In genomic region chr14:100842799-100843198, GRCh38 we compare ENCODE assay signal across 11 cellular contexts. TPM values are rescaled to one million over a fixed set of nuclear protein-coding genes. Genes with fewer than 3 reads are reported as not detected.
A peak's percentile ranks its signal among the peaks of the same experiment; 100 is the strongest.
DNase-seq lines count a peak whose midpoint lies in the region; ATAC-seq, FAIRE-seq and TF ChIP-seq lines count a peak whose summit lies in the region.
"Had no signal": no experiment of that assay in that cellular context is flagged by ENCODE, and none has a peak within 500 bp of the region (broad histone marks: within the 10 kb centered on the region; RNA-seq: fewer than 3 reads in every experiment).

No MANE protein-coding gene starts in this region.

- H3K27ac Mint-ChIP-seq in astrocyte (ENCODE audit: unreplicated experiment): peak overlapping the region; percentile 79
- H3K27ac Mint-ChIP-seq in CD4-positive, alpha-beta memory T cell: no peak overlapping the region

- TF ChIP-seq CTCF in astrocyte (IDR thresholded peaks at IDR 0.05; ENCODE audit: insufficient read depth, low read depth, low read length): no peak

- peaks cover 23% of the 10 kb centered on the region for H3K36me3 ChIP-seq in astrocyte (ENCODE audit: insufficient read depth, low read length)
- H3K36me3 ChIP-seq in CD4-positive, alpha-beta memory T cell (ENCODE audit: insufficient read depth, low read length): no peaks in the 10 kb centered on the region
- H3K36me3 ChIP-seq: thoracic aorta had no signal

- peak; percentile 99 for FAIRE-seq in astrocyte (lab: Jason Lieb, UNC)
- FAIRE-seq in islet of Langerhans (lab: Jason Lieb, UNC): peak; percentile 94
- FAIRE-seq: H1 had no signal

- peaks cover 42% of the 10 kb centered on the region for H3K4me1 ChIP-seq in astrocyte (ENCODE audit: insufficient read depth, low read length)
- H3K4me1 ChIP-seq in CD4-positive, alpha-beta memory T cell (ENCODE audit: insufficient read depth, low read length): no peaks in the 10 kb centered on the region

- POLR2A ChIA-PET in CD4-positive, alpha-beta memory T cell (lab: Charles Lee; ENCODE audit: partially characterized antibody): no interaction called here

- no peaks in the 10 kb centered on the region for H3K27me3 ChIP-seq in astrocyte (ENCODE audit: insufficient read depth, low read length)
- no peaks in the 10 kb centered on the region for H3K27me3 ChIP-seq in CD4-positive, alpha-beta memory T cell (ENCODE audit: insufficient read depth, low read length)

- CTCF ChIA-PET in CD4-positive, alpha-beta memory T cell (lab: Charles Lee; ENCODE audit: partially characterized antibody): interaction anchor here (1.0 kb wide), 1 partner anchor 8 kb away, joined by 4 read pairs; no protein-coding TSS in a partner anchor

- ATAC-seq in GM21737 (IDR thresholded peaks at IDR 0.05; ENCODE audit: unreplicated experiment): no peak

- H4K20me1 ChIP-seq in astrocyte (ENCODE audit: insufficient read depth, low read length): peaks cover 97% of the 10 kb centered on the region

- H3K79me2 ChIP-seq in astrocyte (ENCODE audit: insufficient read depth, low read length): peaks cover 78% of the 10 kb centered on the region

- H3K9me3 Mint-ChIP-seq in astrocyte (ENCODE audit: unreplicated experiment): no peaks in the 10 kb centered on the region
- H3K9me3 Mint-ChIP-seq in CD4-positive, alpha-beta memory T cell: no peaks in the 10 kb centered on the region

- H3K4me1 Mint-ChIP-seq in astrocyte (ENCODE audit: low read depth, unreplicated experiment): peaks cover 26% of the 10 kb centered on the region
- no peaks in the 10 kb centered on the region for H3K4me1 Mint-ChIP-seq in CD4-positive, alpha-beta memory T cell

- no peak overlapping the region for H2AFZ ChIP-seq in astrocyte (ENCODE audit: low read depth, low read length)

- peak overlapping the region; percentile 64 for H3K27ac ChIP-seq in astrocyte (ENCODE audit: low read depth, low read length)
- no peak overlapping the region for H3K27ac ChIP-seq in CD4-positive, alpha-beta memory T cell (ENCODE audit: low read depth, low read length)
- H3K27ac ChIP-seq: thoracic aorta had no signal

- no peaks in the 10 kb centered on the region for H3K36me3 Mint-ChIP-seq in astrocyte (ENCODE audit: low read depth, unreplicated experiment)
- no peaks in the 10 kb centered on the region for H3K36me3 Mint-ChIP-seq in CD4-positive, alpha-beta memory T cell

- H3K9me3 ChIP-seq in astrocyte (ENCODE audit: insufficient read depth, low read depth, low read length): no peaks in the 10 kb centered on the region
- H3K9me3 ChIP-seq in CD4-positive, alpha-beta memory T cell (ENCODE audit: control insufficient read depth in 1 of 2, low read length in 2 of 2): no peaks in the 10 kb centered on the region
- H3K9me3 ChIP-seq: thoracic aorta had no signal

- H3K4me3 Mint-ChIP-seq in astrocyte (ENCODE audit: unreplicated experiment): no peak overlapping the region
- H3K4me3 Mint-ChIP-seq in CD4-positive, alpha-beta memory T cell: no peak overlapping the region

- peaks cover 20% of the 10 kb centered on the region for H3K27me3 Mint-ChIP-seq in astrocyte (ENCODE audit: low read depth, unreplicated experiment)
- H3K27me3 Mint-ChIP-seq in CD4-positive, alpha-beta memory T cell: no peaks in the 10 kb centered on the region

- H3K9ac ChIP-seq in astrocyte (ENCODE audit: low read length): peak overlapping the region; percentile 65

- DNase-seq in NCI-H2171 treated with DMSO at 0.1 percent for 48 hours (lab: John Stamatoyannopoulos, UW) (peak; percentile 32), NCI-H2171 (lab: John Stamatoyannopoulos, UW) (no peak), astrocyte (ENCODE audit: low read depth) (peak; percentile 98), stromal cell of bone marrow (ENCODE audit: low read depth) (peak; percentile 82)
- no peak for DNase-seq in CD4-positive, alpha-beta memory T cell
- no peak for DNase-seq in stimulated activated CD4-positive, alpha-beta T cell treated with anti-CD3 and anti-CD28 coated beads, Interleukin-4, amount 100 ng/mL, for 24 hours
- DNase-seq: activated CD4-positive, alpha-beta T cell treated with anti-CD3 and anti-CD28 coated beads for 48 hours had no signal

- no peak overlapping the region for H3K4me3 ChIP-seq in astrocyte (ENCODE audit: insufficient read depth, low read depth, low read length)
- no peak overlapping the region for H3K4me3 ChIP-seq in CD4-positive, alpha-beta memory T cell (ENCODE audit: low read length in 2 of 2)
- H3K4me3 ChIP-seq: thoracic aorta had no signal

- H3K4me2 ChIP-seq in astrocyte (ENCODE audit: low read length): peak overlapping the region; percentile 70

- intact Hi-C loops in CD4-positive, alpha-beta memory T cell (cut with micrococcal nuclease): no loop called here

RNA-seq across cellular contexts. Expression of gene MEG3, which starts 16.9 kb away (rescaled TPM):
- total RNA-seq in astrocyte: not detected in 2 replicates
- not detected for total RNA-seq in CD4-positive, alpha-beta memory T cell
- polyA plus RNA-seq in CD4-positive, alpha-beta memory T cell: not detected

Comparison
In these comparisons a context has a peak if more than half of its experiments do, and no peak if none do; other contexts are left out.
1. DNase-seq: peak in NCI-H2171 treated with DMSO at 0.1 percent for 48 hours (single experiment), astrocyte (single experiment) and stromal cell of bone marrow (single experiment); none in NCI-H2171 (single experiment), CD4-positive, alpha-beta memory T cell (0 of 5) and stimulated activated CD4-positive, alpha-beta T cell treated with anti-CD3 and anti-CD28 coated beads, Interleukin-4, amount 100 ng/mL, for 24 hours (single experiment).